ENCODE assay signal across 35 cellular contexts in the genomic region with DNA sequence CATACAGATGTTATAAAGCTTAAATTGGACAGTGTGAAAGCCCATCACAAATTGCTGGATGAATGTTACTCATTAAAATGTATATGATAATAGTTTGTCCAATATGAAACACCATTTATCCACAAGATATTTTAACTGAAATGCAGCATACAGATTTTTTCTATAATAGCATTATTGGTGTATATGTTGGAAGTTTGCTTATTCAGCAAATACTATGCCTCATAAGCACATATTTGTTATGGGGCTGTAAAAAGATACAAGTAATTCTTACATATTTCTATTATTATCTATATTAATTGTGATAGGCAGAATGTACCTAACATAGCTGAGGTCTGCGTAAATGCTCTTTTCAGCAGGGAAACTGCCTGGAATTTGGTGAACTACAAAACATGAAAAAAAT.
"Had no signal": no experiment of that assay in that cellular context is flagged by ENCODE, and none has a peak within 500 bp of the region (broad histone marks: within the 10 kb centered on the region; RNA-seq: fewer than 3 reads in every experiment).

No MANE protein-coding gene starts in this region.

- DNase-seq: activated B cell treated with CpG ODN at 0.5 μM for 24 hours; activated CD4-positive, alpha-beta T cell treated with anti-CD3 and anti-CD28 coated beads for 4 hours; activated CD4-positive, alpha-beta T cell treated with anti-CD3 and anti-CD28 coated beads, Interleukin-2, amount 10 ng/mL, durations not matched to agents 24 days and 14 days; activated CD4-positive, alpha-beta T cell treated with anti-CD3 and anti-CD28 coated beads, Interleukin-2, amount 50 U/mL, for 48 hours; activated CD4-positive, CD25-positive, alpha-beta regulatory T cell treated with anti-CD3 and anti-CD28 coated beads, Interleukin-2, amount 50 U/mL, for 72 hours; activated CD8-positive, alpha-beta memory T cell treated with anti-CD3 and anti-CD28 coated beads, Interleukin-2, amount 50 U/mL, for 4 hours; activated CD8-positive, alpha-beta T cell treated with anti-CD3 and anti-CD28 coated beads for 36 hours; activated effector memory CD4-positive, alpha-beta T cell treated with anti-CD3 and anti-CD28 coated beads, Interleukin-2, amount 50 U/mL, for 16 hours; activated gamma-delta T cell treated with Interleukin-2 at 50 U/mL for 16 hours; activated naive CD4-positive, alpha-beta T cell; activated naive CD4-positive, alpha-beta T cell treated with anti-CD3 and anti-CD28 coated beads for 36 hours; activated naive CD4-positive, alpha-beta T cell treated with anti-CD3 and anti-CD28 coated beads, Interleukin-2, amount 50 U/mL, for 16 hours; activated naive CD8-positive, alpha-beta T cell treated with anti-CD3 and anti-CD28 coated beads for 36 hours; activated T-cell treated with anti-CD3 and anti-CD28 coated beads for 4 hours; activated T-cell treated with anti-CD3 and anti-CD28 coated beads, Interleukin-2, amount 50 U/mL, for 1 hour; activated T-cell treated with anti-CD3 and anti-CD28 coated beads, Interleukin-2, amount 50 U/mL, for 4 hours; activated T-cell treated with anti-CD3 and anti-CD28 coated beads, Interleukin-2, amount 50 U/mL, for 72 hours; adrenal gland; amniotic stem cell; aorta; body of pancreas; brain microvascular endothelial cell; central memory CD4-positive, alpha-beta T cell; T-helper 1 cell; T-helper 2 cell; T-helper 9 cell had no signal

- H3K9me3 ChIP-seq: body of pancreas had no signal

- H3K4me3 ChIP-seq: adrenal gland, body of pancreas, breast epithelium had no signal

- H3K4me3 Mint-ChIP-seq: activated B cell treated with CpG ODN at 0.5 μM for 24 hours; activated CD4-positive, alpha-beta T cell treated with anti-CD3 and anti-CD28 coated beads, Interleukin-2, amount 10 ng/mL, durations not matched to agents 24 days and 14 days; activated CD8-positive, alpha-beta T cell treated with anti-CD3 and anti-CD28 coated beads for 36 hours; activated naive CD4-positive, alpha-beta T cell treated with anti-CD3 and anti-CD28 coated beads for 36 hours; activated naive CD8-positive, alpha-beta T cell treated with anti-CD3 and anti-CD28 coated beads for 36 hours; activated T-cell treated with anti-CD3 and anti-CD28 coated beads, Interleukin-2, amount 50 U/mL, for 4 hours; activated T-cell treated with anti-CD3 and anti-CD28 coated beads, Interleukin-2, amount 50 U/mL, for 72 hours; activated T-helper 1 cell treated with anti-CD3 and anti-CD28 coated beads, Interleukin-12 subunit alpha, Interleukin-12 subunit beta, Interleukin-2, Interleukin-4 antibody, amounts not matched to agents 30 ng/mL and 10 ng/mL and 1 ng/mL, durations not matched to agents 14 hours and 24 hours and 36 hours; activated T-helper 17 cell treated with anti-CD3 and anti-CD28 coated beads, Interleukin-2, amount 50 U/mL, for 72 hours; T-helper 1 cell treated with Interleukin-12 subunit alpha and Interleukin-12 subunit beta and Interleukin-4 antibody, amounts not matched to agents 30 μg/mL and 1 μg/mL, for 36 hours; T-helper 2 cell treated with Interferon-gamma antibody and Interleukin-4, amounts not matched to agents 5 μg/mL and 100 μg/mL, for 36 hours had no signal

- H3K27me3 ChIP-seq: adrenal gland, body of pancreas, brain microvascular endothelial cell, breast epithelium had no signal

- H3K4me1 Mint-ChIP-seq: activated B cell treated with CpG ODN at 0.5 μM for 24 hours; activated CD4-positive, alpha-beta T cell treated with anti-CD3 and anti-CD28 coated beads, Interleukin-2, amount 10 ng/mL, durations not matched to agents 24 days and 14 days; activated naive CD8-positive, alpha-beta T cell treated with anti-CD3 and anti-CD28 coated beads for 36 hours; activated T-helper 17 cell treated with anti-CD3 and anti-CD28 coated beads, Interleukin-2, amount 50 U/mL, for 72 hours had no signal

- H3K9me3 Mint-ChIP-seq: activated CD4-positive, alpha-beta T cell treated with anti-CD3 and anti-CD28 coated beads, Interleukin-2, amount 10 ng/mL, durations not matched to agents 24 days and 14 days; activated CD8-positive, alpha-beta T cell treated with anti-CD3 and anti-CD28 coated beads for 36 hours; activated naive CD4-positive, alpha-beta T cell treated with anti-CD3 and anti-CD28 coated beads for 36 hours; activated naive CD4-positive, alpha-beta T cell treated with anti-CD3 and anti-CD28 coated beads, Interleukin-2, amount 50 U/mL, for 72 hours; activated naive CD8-positive, alpha-beta T cell treated with anti-CD3 and anti-CD28 coated beads for 36 hours; activated T-cell treated with anti-CD3 and anti-CD28 coated beads, Interleukin-2, amount 50 U/mL, for 4 hours; activated T-cell treated with anti-CD3 and anti-CD28 coated beads, Interleukin-2, amount 50 U/mL, for 72 hours; activated T-helper 1 cell treated with anti-CD3 and anti-CD28 coated beads, Interleukin-12 subunit alpha, Interleukin-12 subunit beta, Interleukin-2, Interleukin-4 antibody, amounts not matched to agents 30 ng/mL and 10 ng/mL and 1 ng/mL, durations not matched to agents 14 hours and 24 hours and 36 hours; activated T-helper 17 cell treated with anti-CD3 and anti-CD28 coated beads, Interleukin-2, amount 50 U/mL, for 72 hours; T-helper 1 cell treated with Interleukin-12 subunit alpha and Interleukin-12 subunit beta and Interleukin-4 antibody, amounts not matched to agents 30 μg/mL and 1 μg/mL, for 36 hours; T-helper 2 cell treated with Interferon-gamma antibody and Interleukin-4, amounts not matched to agents 5 μg/mL and 100 μg/mL, for 36 hours had no signal

- H3K36me3 Mint-ChIP-seq: activated naive CD4-positive, alpha-beta T cell treated with anti-CD3 and anti-CD28 coated beads, Interleukin-2, amount 50 U/mL, for 72 hours; activated naive CD8-positive, alpha-beta T cell treated with anti-CD3 and anti-CD28 coated beads for 36 hours had no signal

- H3K36me3 ChIP-seq: adrenal gland, brain microvascular endothelial cell, breast epithelium had no signal

- H3K27ac ChIP-seq: adrenal gland, body of pancreas, brain microvascular endothelial cell, breast epithelium, VCaP had no signal

- H3K27me3 Mint-ChIP-seq: activated B cell treated with CpG ODN at 0.5 μM for 24 hours; activated CD4-positive, alpha-beta T cell treated with anti-CD3 and anti-CD28 coated beads, Interleukin-2, amount 10 ng/mL, durations not matched to agents 24 days and 14 days; activated CD8-positive, alpha-beta T cell treated with anti-CD3 and anti-CD28 coated beads for 36 hours; activated T-helper 17 cell treated with anti-CD3 and anti-CD28 coated beads, Interleukin-2, amount 50 U/mL, for 72 hours had no signal

- FAIRE-seq: astrocyte, TTC549 had no signal

- H3K4me1 ChIP-seq: adrenal gland, body of pancreas, breast epithelium had no signal

- ATAC-seq: activated CD8-positive, alpha-beta T cell treated with anti-CD3 and anti-CD28 coated beads for 36 hours; activated naive CD4-positive, alpha-beta T cell treated with anti-CD3 and anti-CD28 coated beads, Interleukin-2, amount 50 U/mL, for 72 hours; activated T-cell treated with anti-CD3 and anti-CD28 coated beads, Interleukin-2, amount 50 U/mL, for 4 hours; activated T-cell treated with anti-CD3 and anti-CD28 coated beads, Interleukin-2, amount 50 U/mL, for 72 hours; activated T-helper 17 cell treated with anti-CD3 and anti-CD28 coated beads, Interleukin-2, amount 50 U/mL, for 72 hours; body of pancreas had no signal

- H3K27ac Mint-ChIP-seq: activated B cell treated with CpG ODN at 0.5 μM for 24 hours; activated CD4-positive, alpha-beta T cell treated with anti-CD3 and anti-CD28 coated beads, Interleukin-2, amount 10 ng/mL, durations not matched to agents 24 days and 14 days; activated CD8-positive, alpha-beta T cell treated with anti-CD3 and anti-CD28 coated beads for 36 hours; activated naive CD4-positive, alpha-beta T cell treated with anti-CD3 and anti-CD28 coated beads for 36 hours; activated naive CD4-positive, alpha-beta T cell treated with anti-CD3 and anti-CD28 coated beads, Interleukin-2, amount 50 U/mL, for 72 hours; activated naive CD8-positive, alpha-beta T cell treated with anti-CD3 and anti-CD28 coated beads for 36 hours; activated T-cell treated with anti-CD3 and anti-CD28 coated beads, Interleukin-2, amount 50 U/mL, for 72 hours; activated T-helper 1 cell treated with anti-CD3 and anti-CD28 coated beads, Interleukin-12 subunit alpha, Interleukin-12 subunit beta, Interleukin-2, Interleukin-4 antibody, amounts not matched to agents 30 ng/mL and 10 ng/mL and 1 ng/mL, durations not matched to agents 14 hours and 24 hours and 36 hours; activated T-helper 17 cell treated with anti-CD3 and anti-CD28 coated beads, Interleukin-2, amount 50 U/mL, for 72 hours; T-helper 1 cell treated with Interleukin-12 subunit alpha and Interleukin-12 subunit beta and Interleukin-4 antibody, amounts not matched to agents 30 μg/mL and 1 μg/mL, for 36 hours; T-helper 2 cell treated with Interferon-gamma antibody and Interleukin-4, amounts not matched to agents 5 μg/mL and 100 μg/mL, for 36 hours had no signal
